Comparison of ENCODE assay signal across 1 cellular context in the genomic region with DNA sequence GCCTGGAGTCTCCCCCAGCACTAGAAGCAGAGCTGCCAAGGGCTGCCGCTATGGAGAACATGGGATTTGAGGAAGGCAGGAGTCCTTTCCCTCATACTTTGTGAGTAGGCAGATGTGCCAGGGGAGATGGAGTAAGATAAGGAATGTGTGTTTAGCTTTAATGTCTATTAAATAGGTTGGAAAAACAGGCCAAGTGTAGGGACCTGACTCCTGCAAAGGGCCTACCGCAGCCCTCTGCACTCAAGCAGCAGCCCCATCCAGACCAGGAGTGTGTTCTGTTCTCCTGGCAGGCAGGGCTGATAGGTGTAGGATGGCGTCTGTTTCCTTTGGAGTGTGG.
TF ChIP-seq lines count a peak whose summit lies in the region.

No MANE protein-coding gene starts in this region.

TF ChIP-seq in WTC11, 78 proteins besides CTCF, POLR2A, EP300 and RAD21 (continued from another document):
- no peak for TF ChIP-seq ZSCAN18 (CRISPR knock-in tag; IDR thresholded peaks at IDR 0.05)
- TF ChIP-seq OVOL2 (CRISPR knock-in tag; IDR thresholded peaks at IDR 0.05; ENCODE audit: borderline replicate concordance): no peak
- no peak for TF ChIP-seq ESRRA (CRISPR knock-in tag; IDR thresholded peaks at IDR 0.05; ENCODE audit: borderline replicate concordance)
- TF ChIP-seq E2F5 (CRISPR knock-in tag; IDR thresholded peaks at IDR 0.05): no peak
- no peak for TF ChIP-seq PRRX2 (CRISPR knock-in tag; IDR thresholded peaks at IDR 0.05)
